In the genomic region with DNA sequence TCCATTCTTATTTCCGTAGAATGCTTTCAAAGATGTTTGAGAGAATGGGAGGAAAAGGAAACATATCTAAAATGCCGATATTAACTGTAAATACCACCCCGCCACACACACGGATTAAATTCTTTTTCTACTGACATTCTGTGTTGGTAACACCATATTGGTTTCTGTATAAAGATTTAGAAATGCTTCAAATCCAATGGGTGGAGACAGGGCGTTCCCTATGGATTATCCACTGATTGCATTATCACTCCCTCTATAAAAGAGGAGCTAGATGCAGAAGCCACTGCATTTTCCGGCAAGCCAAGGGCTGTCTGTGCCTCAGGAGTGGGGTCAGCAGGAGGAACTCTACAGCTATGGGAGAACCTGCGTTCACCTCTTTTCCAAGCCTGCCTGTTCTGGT, we compare ENCODE assay signal across 11 cellular contexts. TPM values are rescaled to one million over a fixed set of nuclear protein-coding genes. Genes with fewer than 3 reads are reported as not detected.
"Had no signal": no experiment of that assay in that cellular context is flagged by ENCODE, and none has a peak within 500 bp of the region (broad histone marks: within the 10 kb centered on the region; RNA-seq: fewer than 3 reads in every experiment).

Gene MBD3L2, plus strand, starts transcription at position 301 of the 400 bp plus-strand sequence. Its CDS starts 53 bp downstream, at position 354.

RNA-seq across cellular contexts. Expression of gene MBD3L2, which starts in this region (rescaled TPM):
- total RNA-seq: OCI-LY7, PC-3, PC-9, Peyer's patch, Right ventricle myocardium inferior, Right ventricle myocardium superior, RPMI7951, SJCRH30, SJSA1, SK-MEL-5, T-cell had no signal
